ENCODE assay signal across 1 cellular context in the genomic region with DNA sequence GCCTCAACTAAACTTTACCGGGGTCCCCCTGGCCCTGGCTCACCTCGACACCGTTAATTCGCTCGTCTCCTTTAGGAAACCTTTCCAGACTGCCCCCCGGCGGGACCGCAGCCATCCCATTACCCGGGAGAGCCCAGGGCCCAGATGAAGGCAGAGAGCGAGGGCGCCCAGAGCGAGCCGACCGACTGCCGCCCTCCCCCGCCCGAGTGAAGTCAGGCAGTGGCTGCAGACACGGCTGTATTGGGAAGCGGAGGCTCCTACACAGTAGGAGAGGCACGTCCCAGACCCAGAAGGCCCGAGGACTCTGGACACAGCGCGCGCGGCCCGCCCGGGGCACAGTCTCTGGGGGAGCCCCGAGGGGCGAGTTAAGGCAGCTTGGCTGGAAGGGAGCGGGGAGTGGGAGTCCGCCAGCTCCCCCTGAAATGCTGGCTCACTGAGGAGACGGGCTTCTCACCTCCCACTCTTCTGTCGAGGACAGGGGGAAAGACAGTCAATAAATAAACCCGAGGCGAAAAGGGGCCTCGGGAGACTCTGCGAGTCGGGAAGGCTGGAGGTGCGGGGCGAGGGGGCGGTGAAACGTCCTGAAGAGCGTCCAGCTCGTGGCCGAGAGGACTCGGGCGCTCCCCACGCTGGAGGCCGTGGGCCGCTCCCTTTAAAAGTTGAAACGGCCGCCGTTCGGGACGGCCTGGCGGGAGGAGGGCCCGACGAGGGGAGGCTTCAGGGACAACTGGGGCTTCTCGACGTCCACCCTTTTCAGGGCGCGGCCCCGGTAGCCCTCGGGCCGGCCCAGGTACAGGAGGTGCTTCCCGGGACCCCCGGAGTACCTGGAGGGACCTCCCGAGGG.
A peak's percentile ranks its signal among the peaks of the same experiment; 100 is the strongest.
TF ChIP-seq lines count a peak whose summit lies in the region.

No MANE protein-coding gene starts in this region.

TF ChIP-seq in HepG2, 621 proteins besides CTCF, POLR2A, EP300 and RAD21:
- TF ChIP-seq AGO2 (optimal IDR thresholded peaks at IDR 0.05; ENCODE audit: low read depth, low read length) (peak; percentile 3), ZNF776 (CRISPR knock-in tag; IDR thresholded peaks at IDR 0.05) (no peak), JUN (CRISPR knock-in tag; IDR thresholded peaks at IDR 0.05) (no peak)
